Comparison of ENCODE assay signal across 8 cellular contexts in genomic region chr7:28926871-28927597, GRCh38. TPM values are rescaled to one million over a fixed set of nuclear protein-coding genes. Genes with fewer than 3 reads are reported as not detected.
DNase-seq lines count a peak whose midpoint lies in the region; ATAC-seq and TF ChIP-seq lines count a peak whose summit lies in the region.

No MANE protein-coding gene starts in this region.

- TF ChIP-seq POLR2A in lower leg skin (IDR thresholded peaks at IDR 0.05) = no peak

- H3K27me3 Mint-ChIP-seq in CD4-positive, CD25-positive, alpha-beta regulatory T cell = peaks cover 18% of the 10 kb centered on the region
- H3K27me3 Mint-ChIP-seq in activated CD4-positive, alpha-beta T cell treated with anti-CD3 and anti-CD28 coated beads, Interleukin-2, amount 10 ng/mL, durations not matched to agents 7 days and 5 days = peaks cover 20% of the 10 kb centered on the region

- intact Hi-C loops in lower leg skin (cut with DNase I; ENCODE audit: low total_unique reads) = loop anchor here (2.0 kb wide), 1 partner anchor 482 kb away; no protein-coding TSS in a partner anchor

- H3K4me3 ChIP-seq in CD4-positive, CD25-positive, alpha-beta regulatory T cell (ENCODE audit: low read depth, low read length) = peak overlapping the region; percentile 45
- H3K4me3 ChIP-seq in ectodermal cell (ENCODE audit: insufficient read depth, low read depth, low read length) (peak overlapping the region; percentile 28), lower leg skin (ENCODE audit: low read depth, poor library complexity, severe bottlenecking) (no peak overlapping the region)

- peak overlapping the region in 2 of 3 donors; percentile 30 to 84 for H3K27ac Mint-ChIP-seq in CD4-positive, CD25-positive, alpha-beta regulatory T cell
- H3K27ac Mint-ChIP-seq in activated CD4-positive, alpha-beta T cell treated with anti-CD3 and anti-CD28 coated beads, Interleukin-2, amount 10 ng/mL, durations not matched to agents 7 days and 5 days = peak overlapping the region; percentile 46

- ATAC-seq in CD4-positive, CD25-positive, alpha-beta regulatory T cell (ENCODE audit: low read depth in 2 of 2) = peak; percentile 82 to 84
- ATAC-seq in GM19395 (IDR thresholded peaks at IDR 0.05; ENCODE audit: unreplicated experiment) (peak; percentile 86), HG03558 (IDR thresholded peaks at IDR 0.05; ENCODE audit: extremely low read depth, unreplicated experiment) (peak; percentile 84)

- H3K4me3 Mint-ChIP-seq in CD4-positive, CD25-positive, alpha-beta regulatory T cell = peak overlapping the region; percentile 1 to 93 (median 89)
- H3K4me3 Mint-ChIP-seq in activated CD4-positive, alpha-beta T cell treated with anti-CD3 and anti-CD28 coated beads, Interleukin-2, amount 10 ng/mL, durations not matched to agents 7 days and 5 days = peak overlapping the region; percentile 75

- POLR2A ChIA-PET in activated CD4-positive, alpha-beta T cell treated with anti-CD3 and anti-CD28 coated beads, Interleukin-2, amount 10 ng/mL, durations not matched to agents 7 days and 5 days (lab: Charles Lee) = no interaction called here

- no peaks in the 10 kb centered on the region for H3K36me3 ChIP-seq in CD4-positive, CD25-positive, alpha-beta regulatory T cell (ENCODE audit: control insufficient read depth, insufficient read depth, low read length)
- no peaks in the 10 kb centered on the region for H3K36me3 ChIP-seq in ectodermal cell (ENCODE audit: control insufficient read depth, insufficient read depth, low read length)

- H3K36me3 Mint-ChIP-seq in CD4-positive, CD25-positive, alpha-beta regulatory T cell = no peaks in the 10 kb centered on the region
- no peaks in the 10 kb centered on the region for H3K36me3 Mint-ChIP-seq in activated CD4-positive, alpha-beta T cell treated with anti-CD3 and anti-CD28 coated beads, Interleukin-2, amount 10 ng/mL, durations not matched to agents 7 days and 5 days (ENCODE audit: low read depth)

- no peaks in the 10 kb centered on the region for H3K9me3 Mint-ChIP-seq in CD4-positive, CD25-positive, alpha-beta regulatory T cell
- H3K9me3 Mint-ChIP-seq in activated CD4-positive, alpha-beta T cell treated with anti-CD3 and anti-CD28 coated beads, Interleukin-2, amount 10 ng/mL, durations not matched to agents 7 days and 5 days = no peaks in the 10 kb centered on the region

- no peak overlapping the region for H3K27ac ChIP-seq in CD4-positive, CD25-positive, alpha-beta regulatory T cell (ENCODE audit: insufficient read depth, low read length, poor library complexity, severe bottlenecking)
- H3K27ac ChIP-seq in ectodermal cell (ENCODE audit: insufficient read depth, low read depth, low read length, poor library complexity, severe bottlenecking) = no peak overlapping the region

- TF ChIP-seq CTCF in lower leg skin (IDR thresholded peaks at IDR 0.05) = peak in 1 of 3 donors; percentile 61

- CTCF ChIA-PET in activated CD4-positive, alpha-beta T cell treated with anti-CD3 and anti-CD28 coated beads, Interleukin-2, amount 10 ng/mL, durations not matched to agents 7 days and 5 days (lab: Charles Lee) = interaction anchor here (1.0 to 2.2 kb wide), 3 partner anchors 13 to 482 kb away, joined by 3 to 8 read pairs (median 7); no protein-coding TSS in a partner anchor

- 18% methylated on average over 22 of the region's 22 CpGs for WGBS in ectodermal cell, 2 experiments
- 3 to 4% methylated on average over 22 of the region's 22 CpGs for WGBS in lower leg skin, 2 donors

- peaks cover 7% of the 10 kb centered on the region for H3K27me3 ChIP-seq in CD4-positive, CD25-positive, alpha-beta regulatory T cell (ENCODE audit: control insufficient read depth, insufficient read depth, low read length)
- peaks cover 12% of the 10 kb centered on the region for H3K27me3 ChIP-seq in ectodermal cell (ENCODE audit: control insufficient read depth, insufficient read depth, low read length, poor library complexity, severe bottlenecking)

- H3K4me1 Mint-ChIP-seq in CD4-positive, CD25-positive, alpha-beta regulatory T cell = peaks cover 5 to 24% (median 10%) of the 10 kb centered on the region in 4 donors
- peaks cover 20% of the 10 kb centered on the region for H3K4me1 Mint-ChIP-seq in activated CD4-positive, alpha-beta T cell treated with anti-CD3 and anti-CD28 coated beads, Interleukin-2, amount 10 ng/mL, durations not matched to agents 7 days and 5 days

- H3K4me1 ChIP-seq in CD4-positive, CD25-positive, alpha-beta regulatory T cell (ENCODE audit: control insufficient read depth, insufficient read depth, low read length, poor library complexity, severe bottlenecking) = peaks cover 7% of the 10 kb centered on the region
- no peaks in the 10 kb centered on the region for H3K4me1 ChIP-seq in ectodermal cell (ENCODE audit: control insufficient read depth, insufficient read depth, low read length)

- no peaks in the 10 kb centered on the region for H3K9me3 ChIP-seq in CD4-positive, CD25-positive, alpha-beta regulatory T cell (ENCODE audit: control insufficient read depth in 2 of 2, low read length in 2 of 2)
- no peaks in the 10 kb centered on the region for H3K9me3 ChIP-seq in ectodermal cell (ENCODE audit: control insufficient read depth, low read length)

- peak in 2 of 3 donors; percentile 55 to 85 for DNase-seq in CD4-positive, CD25-positive, alpha-beta regulatory T cell
- DNase-seq in NCI-H524 treated with DMSO at 0.1 percent for 48 hours (lab: John Stamatoyannopoulos, UW) (peak; percentile 62), lower leg skin (ENCODE audit: low spot score in 2 of 2) (peak; percentile 80 to 92)
- peak; percentile 75 for DNase-seq in activated CD4-positive, alpha-beta T cell treated with anti-CD3 and anti-CD28 coated beads, Interleukin-2, amount 10 ng/mL, durations not matched to agents 7 days and 5 days
- peak in 2 of 3 donors; percentile 2 to 20 for DNase-seq in stimulated activated CD4-positive, alpha-beta T cell treated with anti-CD3 and anti-CD28 coated beads, TNF-alpha, amount 100 ng/mL, for 48 hours (ENCODE audit: low read depth in 3 of 3)

RNA-seq across cellular contexts. Expression of gene TRIL, which starts 31.1 kb away (rescaled TPM):
- not detected for total RNA-seq in CD4-positive, CD25-positive, alpha-beta regulatory T cell
- polyA plus RNA-seq in CD4-positive, CD25-positive, alpha-beta regulatory T cell = not detected
- not detected for total RNA-seq in activated CD4-positive, alpha-beta T cell treated with anti-CD3 and anti-CD28 coated beads, Interleukin-2, amount 10 ng/mL, durations not matched to agents 7 days and 5 days
- polyA plus RNA-seq in ectodermal cell (2013, experiment 1 of 4) = 17.8 TPM
- 21.9 TPM for polyA plus RNA-seq in ectodermal cell (2013, experiment 2 of 4)
- polyA plus RNA-seq in ectodermal cell (2013, experiment 3 of 4) = 15.8 TPM
- 19.0 TPM for polyA plus RNA-seq in ectodermal cell (2013, experiment 4 of 4)
- total RNA-seq in lower leg skin = 1 to 10 TPM in 2 of 4 donors, under 1 TPM in 2; 0.89 to 3.9 (median 1.9) TPM

Comparison
In these comparisons a context has a peak if more than half of its experiments do, and no peak if none do; other contexts are left out.
1. DNase-seq: peak in every context shown above with its lines; median percentile 86 in lower leg skin; 75 in activated CD4-positive, alpha-beta T cell treated with anti-CD3 and anti-CD28 coated beads, Interleukin-2, amount 10 ng/mL, durations not matched to agents 7 days and 5 days; 70 in CD4-positive, CD25-positive, alpha-beta regulatory T cell; 62 in NCI-H524 treated with DMSO at 0.1 percent for 48 hours; 11 in stimulated activated CD4-positive, alpha-beta T cell treated with anti-CD3 and anti-CD28 coated beads, TNF-alpha, amount 100 ng/mL, for 48 hours.